ENCODE assay signal across 24 cellular contexts in the genomic region with DNA sequence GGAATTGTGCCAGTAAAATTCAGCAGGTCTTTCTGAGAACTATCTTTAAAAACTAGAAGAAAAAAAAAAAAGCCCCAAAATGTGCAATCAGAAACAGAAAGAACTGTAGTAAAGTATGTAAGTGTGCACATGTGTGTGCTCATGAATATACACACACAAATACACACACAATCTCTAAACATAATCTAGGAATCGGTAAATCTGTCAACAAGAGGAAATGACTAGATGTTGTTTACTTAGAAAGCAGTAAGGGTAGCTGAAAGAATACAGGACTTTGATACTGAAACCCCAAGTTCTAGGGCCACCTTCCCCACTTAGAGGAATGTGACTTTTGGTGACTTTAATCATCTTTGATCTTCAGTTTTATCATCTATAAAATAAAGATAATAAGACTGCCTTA. TPM values are rescaled to one million over a fixed set of nuclear protein-coding genes. Genes with fewer than 3 reads are reported as not detected.
DNase-seq lines count a peak whose midpoint lies in the region; ATAC-seq and TF ChIP-seq lines count a peak whose summit lies in the region.
"Had no signal": no experiment of that assay in that cellular context is flagged by ENCODE, and none has a peak within 500 bp of the region (broad histone marks: within the 10 kb centered on the region; RNA-seq: fewer than 3 reads in every experiment).

No MANE protein-coding gene starts in this region.

- H3K9me2 ChIP-seq in PC-3 (replicated peaks; ENCODE audit: low read length) (no peaks in the 10 kb centered on the region), hepatocyte (replicated peaks; ENCODE audit: insufficient read depth) (no peaks in the 10 kb centered on the region)

- POLR2A ChIA-PET in PC-3 (lab: Charles Lee; ENCODE audit: unreplicated experiment), result interaction anchor here (0.7 kb wide), 1 partner anchor 174 kb away, joined by 4 read pairs; no protein-coding TSS in a partner anchor

- H3K4me3 ChIP-seq in PC-3 (ENCODE audit: low read length) (no peak overlapping the region), endodermal cell (ENCODE audit: low read length) (no peak overlapping the region), transverse colon (no peak overlapping the region), hepatocyte (no peak overlapping the region)
- H3K4me3 ChIP-seq: BLaER1, GM23338, HAP-1, Peyer's patch had no signal

- H3K79me2 ChIP-seq in PC-3 (ENCODE audit: low read length), result 0 out of 2 replicates have a peak, but pooled peaks cover 3% of the 10 kb centered on the region
- no peaks in the 10 kb centered on the region for H3K79me2 ChIP-seq in hepatocyte

- H3K4me2 ChIP-seq in PC-3 (ENCODE audit: low read length) (no peak overlapping the region), hepatocyte (no peak overlapping the region)
- H3K4me2 ChIP-seq: BLaER1, GM23338 had no signal

- DNase-seq in PC-3, result peak; percentile 33
- DNase-seq in T-helper 2 cell treated with Interferon-gamma antibody and Interleukin-4, amounts not matched to agents 5 μg/mL and 100 μg/mL, for 36 hours (ENCODE audit: low spot score), result no peak
- no peak for DNase-seq in endodermal cell
- DNase-seq in transverse colon, result no peak
- DNase-seq in hepatocyte (ENCODE audit: low spot score), result no peak
- DNase-seq: ACHN; Caco-2; CD4-positive, alpha-beta T cell; DMS 273 treated with DMSO at 0.1 percent for 48 hours; KG1; NCI-H1105; NCI-H2029 treated with DMSO at 0.1 percent for 48 hours; NCI-H345; NCI-H524; NCI-H774; NK-92 treated with Interleukin-12 subunit alpha and Interleukin-12 subunit beta, amount 100 ng/mL, for 24 hours; Peyer's patch had no signal

- H3K9me3 ChIP-seq in PC-3 (ENCODE audit: low read length) (no peaks in the 10 kb centered on the region), endodermal cell (ENCODE audit: control insufficient read depth, low read length) (no peaks in the 10 kb centered on the region), transverse colon (no peaks in the 10 kb centered on the region), hepatocyte (ENCODE audit: low read depth) (no peaks in the 10 kb centered on the region)
- H3K9me3 ChIP-seq: BLaER1, HAP-1, Peyer's patch had no signal

- intact Hi-C loops in PC-3 (cut with micrococcal nuclease), result loop anchor here (5.0 kb wide), 1 partner anchor 43 kb away; no protein-coding TSS in a partner anchor
- intact Hi-C loops in transverse colon (cut with DNase I; ENCODE audit: low total_unique reads), result no loop called here

- TF ChIP-seq CTCF in PC-3 (conservative IDR thresholded peaks at IDR 0.05; ENCODE audit: low read depth, low read length), result no peak
- TF ChIP-seq CTCF in endodermal cell (conservative IDR thresholded peaks at IDR 0.05), result no peak
- no peak for TF ChIP-seq CTCF in transverse colon (IDR thresholded peaks at IDR 0.05)
- no peak for TF ChIP-seq CTCF in hepatocyte (IDR thresholded peaks at IDR 0.05; ENCODE audit: poor library complexity)

- H3K9me3 Mint-ChIP-seq in T-helper 2 cell treated with Interferon-gamma antibody and Interleukin-4, amounts not matched to agents 5 μg/mL and 100 μg/mL, for 36 hours, result no peaks in the 10 kb centered on the region
- peaks cover 3% of the 10 kb centered on the region for H3K9me3 Mint-ChIP-seq in endodermal cell
- H3K9me3 Mint-ChIP-seq in stimulated activated memory B cell treated with anti-CD40 and anti-IgM and Interleukin-4, amounts not matched to agents 10 μg/mL and 1 μg/mL and 100 μg/mL, for 72 hours, result no peaks in the 10 kb centered on the region
- H3K9me3 Mint-ChIP-seq: CD4-positive, alpha-beta T cell; GM23338 had no signal

- H3F3A ChIP-seq in PC-3 (ENCODE audit: low read length, unreplicated experiment), result peaks cover 5% of the 10 kb centered on the region

- no peak for TF ChIP-seq POLR2A in transverse colon (IDR thresholded peaks at IDR 0.05)

- BruUV-seq in PC-3 (replicated peaks; lab: Mats Ljungman, UMichigan), result no TSS peak

- CTCF ChIA-PET in PC-3 (lab: Charles Lee), result no interaction called here

- H3K4me3 Mint-ChIP-seq in T-helper 2 cell treated with Interferon-gamma antibody and Interleukin-4, amounts not matched to agents 5 μg/mL and 100 μg/mL, for 36 hours, result no peak overlapping the region
- H3K4me3 Mint-ChIP-seq in endodermal cell, result no peak overlapping the region
- H3K4me3 Mint-ChIP-seq in stimulated activated memory B cell treated with anti-CD40 and anti-IgM and Interleukin-4, amounts not matched to agents 10 μg/mL and 1 μg/mL and 100 μg/mL, for 72 hours, result no peak overlapping the region
- H3K4me3 Mint-ChIP-seq: CD4-positive, alpha-beta T cell; GM23338 had no signal

- peaks cover 43% of the 10 kb centered on the region for H3K36me3 Mint-ChIP-seq in T-helper 2 cell treated with Interferon-gamma antibody and Interleukin-4, amounts not matched to agents 5 μg/mL and 100 μg/mL, for 36 hours (ENCODE audit: low read depth)
- H3K36me3 Mint-ChIP-seq in endodermal cell (ENCODE audit: low read depth), result peaks cover 41% of the 10 kb centered on the region
- H3K36me3 Mint-ChIP-seq in stimulated activated memory B cell treated with anti-CD40 and anti-IgM and Interleukin-4, amounts not matched to agents 10 μg/mL and 1 μg/mL and 100 μg/mL, for 72 hours, result peaks cover 52% of the 10 kb centered on the region

- no peak overlapping the region for H3K9ac ChIP-seq in PC-3 (ENCODE audit: low read length)
- no peak overlapping the region for H3K9ac ChIP-seq in endodermal cell (ENCODE audit: extremely low read depth, low read length, poor library complexity, severe bottlenecking)
- H3K9ac ChIP-seq: BLaER1 had no signal

- H3K4me1 ChIP-seq in PC-3 (ENCODE audit: insufficient read depth, low read length) (peaks cover 20% of the 10 kb centered on the region; the same call in 1 of the 2 replicates), endodermal cell (ENCODE audit: control insufficient read depth, insufficient read depth, low read length) (no peaks in the 10 kb centered on the region), transverse colon (peaks cover 0 to 22% (median 4%) of the 10 kb centered on the region in 4 donors), hepatocyte (ENCODE audit: insufficient read depth) (no peaks in the 10 kb centered on the region)
- H3K4me1 ChIP-seq: BLaER1 had no signal

- H3K4me1 Mint-ChIP-seq in T-helper 2 cell treated with Interferon-gamma antibody and Interleukin-4, amounts not matched to agents 5 μg/mL and 100 μg/mL, for 36 hours (ENCODE audit: low read depth), result peaks cover 31% of the 10 kb centered on the region
- peaks cover 22% of the 10 kb centered on the region for H3K4me1 Mint-ChIP-seq in endodermal cell
- H3K4me1 Mint-ChIP-seq in stimulated activated memory B cell treated with anti-CD40 and anti-IgM and Interleukin-4, amounts not matched to agents 10 μg/mL and 1 μg/mL and 100 μg/mL, for 72 hours, result no peaks in the 10 kb centered on the region

- H3K36me3 ChIP-seq in PC-3 (ENCODE audit: low read depth, low read length), result peaks cover 3% of the 10 kb centered on the region
- peaks cover 8% of the 10 kb centered on the region for H3K36me3 ChIP-seq in endodermal cell (ENCODE audit: control insufficient read depth, insufficient read depth, low read length)
- peaks cover 0 to 23% (median under 1%) of the 10 kb centered on the region in 4 donors for H3K36me3 ChIP-seq in transverse colon
- no peaks in the 10 kb centered on the region for H3K36me3 ChIP-seq in hepatocyte (replicated peaks; ENCODE audit: insufficient read depth, low read depth)

- H3K27ac Mint-ChIP-seq in T-helper 2 cell treated with Interferon-gamma antibody and Interleukin-4, amounts not matched to agents 5 μg/mL and 100 μg/mL, for 36 hours, result peak overlapping the region; percentile 49
- peak overlapping the region; percentile 55 for H3K27ac Mint-ChIP-seq in endodermal cell
- H3K27ac Mint-ChIP-seq in stimulated activated memory B cell treated with anti-CD40 and anti-IgM and Interleukin-4, amounts not matched to agents 10 μg/mL and 1 μg/mL and 100 μg/mL, for 72 hours, result no peak overlapping the region
- H3K27ac Mint-ChIP-seq: CD4-positive, alpha-beta T cell; GM23338 had no signal

- no peaks in the 10 kb centered on the region for H3K27me3 Mint-ChIP-seq in T-helper 2 cell treated with Interferon-gamma antibody and Interleukin-4, amounts not matched to agents 5 μg/mL and 100 μg/mL, for 36 hours (ENCODE audit: low read depth)
- no peaks in the 10 kb centered on the region for H3K27me3 Mint-ChIP-seq in endodermal cell (ENCODE audit: insufficient read depth)
- no peaks in the 10 kb centered on the region for H3K27me3 Mint-ChIP-seq in stimulated activated memory B cell treated with anti-CD40 and anti-IgM and Interleukin-4, amounts not matched to agents 10 μg/mL and 1 μg/mL and 100 μg/mL, for 72 hours
- H3K27me3 Mint-ChIP-seq: CD4-positive, alpha-beta T cell had no signal

- TF ChIP-seq EP300 in transverse colon (IDR thresholded peaks at IDR 0.05; ENCODE audit: low read depth), result no peak

- 83% methylated on average over 1 of the region's 1 CpG; no CpG with 5 or more reads in 1 of the 2 experiments for WGBS in endodermal cell (ENCODE audit: insufficient coverage in 1 of 2, insufficient read length in 1 of 2), 2 experiments
- WGBS in transverse colon (ENCODE audit: low coverage in 1 of 2), 2 donors, result 30 to 42% methylated on average over 1 of the region's 1 CpG
- 77% methylated on average over 1 of the region's 1 CpG for WGBS in hepatocyte (ENCODE audit: low lambda C conversion rate, missing lambda C conversion rate)

- H2AFZ ChIP-seq in PC-3 (ENCODE audit: low read length), result no peak overlapping the region
- no peak overlapping the region for H2AFZ ChIP-seq in hepatocyte
- H2AFZ ChIP-seq: GM23338 had no signal

- H3K27ac ChIP-seq in PC-3 (ENCODE audit: low read length) (no peak overlapping the region), endodermal cell (ENCODE audit: low read depth, low read length) (no peak overlapping the region), transverse colon (peak overlapping the region in 3 of 4 donors; percentile 27 to 36 (median 30)), hepatocyte (no peak overlapping the region)
- H3K27ac ChIP-seq: BLaER1, HL-60, Peyer's patch had no signal

- H4K20me1 ChIP-seq in PC-3 (ENCODE audit: low read length) (no peaks in the 10 kb centered on the region), hepatocyte (ENCODE audit: insufficient read depth, poor library complexity, severe bottlenecking) (no peaks in the 10 kb centered on the region)
- H4K20me1 ChIP-seq: BLaER1 had no signal

- ATAC-seq in PC-3 (no peak), GM21423 (IDR thresholded peaks at IDR 0.05; ENCODE audit: unreplicated experiment) (no peak)
- ATAC-seq in stimulated activated memory B cell treated with anti-CD40 and anti-IgM and Interleukin-4, amounts not matched to agents 10 μg/mL and 1 μg/mL and 100 μg/mL, for 72 hours, result no peak
- ATAC-seq: GM23338 had no signal

- no peaks in the 10 kb centered on the region for H3K27me3 ChIP-seq in PC-3 (ENCODE audit: low read length)
- no peaks in the 10 kb centered on the region for H3K27me3 ChIP-seq in endodermal cell (ENCODE audit: control insufficient read depth, insufficient read depth, low read length, poor library complexity, severe bottlenecking)
- H3K27me3 ChIP-seq in transverse colon, result no peaks in the 10 kb centered on the region
- no peaks in the 10 kb centered on the region for H3K27me3 ChIP-seq in hepatocyte
- H3K27me3 ChIP-seq: BLaER1, Peyer's patch had no signal

- in situ Hi-C loops in transverse colon (cut with MboI; ENCODE audit: low pct_ligation_motif_present in 1 of 4, low pct_unique_long_range_greater_than_20kb in 1 of 4, low sequenced_read_pairs in 3 of 4), result no loop called here

RNA-seq across cellular contexts. Expression of gene UEVLD, which starts 13.2 kb away (rescaled TPM):
- total RNA-seq in PC-3 (2014; rRNA removed) (15.6 and 22.2 TPM in 2 replicates), endodermal cell (10 to 100 TPM; 14.4 to 15.0 TPM), transverse colon (10 to 100 TPM; 11.2 to 40.3 (median 25.3) TPM), hepatocyte (26.0 and 33.0 TPM in 2 replicates)
- polyA plus RNA-seq in endodermal cell (2013, experiment 1 of 2), result 10.0 TPM
- 9.7 TPM for polyA plus RNA-seq in endodermal cell (2013, experiment 2 of 2)
- 11.5 and 11.8 TPM in 2 replicates for polyA plus RNA-seq in hepatocyte

RNA-seq across cellular contexts. Expression of gene MISFA, which starts 24.2 kb away (rescaled TPM):
- total RNA-seq in PC-3 (2014; rRNA removed), result 0.36 TPM in 1 of 2 replicates, not detected in the other
- 1 to 10 TPM; 5.3 to 6.0 TPM for total RNA-seq in endodermal cell
- polyA plus RNA-seq in endodermal cell (2013, experiment 1 of 2), result 2.9 TPM
- 2.6 TPM for polyA plus RNA-seq in endodermal cell (2013, experiment 2 of 2)
- 1 to 10 TPM in 1 of 4 donors, under 1 TPM in 1, not detected in 2; 0.40 to 2.0 TPM for total RNA-seq in transverse colon
- total RNA-seq in hepatocyte, result 1.8 TPM in 1 of 2 replicates, not detected in the other
- polyA plus RNA-seq in hepatocyte, result 2.0 and 3.2 TPM in 2 replicates
- total RNA-seq: G401, GM23338, Peyer's patch had no signal

RNA-seq across cellular contexts. Expression of gene TSG101, which starts 48.6 kb away (rescaled TPM):
- total RNA-seq in PC-3 (2014; rRNA removed) (42.2 and 46.9 TPM in 2 replicates), endodermal cell (10 to 100 TPM; 56.3 to 67.4 TPM), transverse colon (10 to 100 TPM; 32.2 to 95.8 (median 81.2) TPM), hepatocyte (78.6 and 136 TPM in 2 replicates)
- 79.9 TPM for polyA plus RNA-seq in endodermal cell (2013, experiment 1 of 2)
- polyA plus RNA-seq in endodermal cell (2013, experiment 2 of 2), result 78.1 TPM
- 105 and 113 TPM in 2 replicates for polyA plus RNA-seq in hepatocyte

RNA-seq across cellular contexts. Expression of gene SPTY2D1, which starts 58.8 kb away (rescaled TPM):
- total RNA-seq in PC-3 (2014; rRNA removed) (15.6 and 16.6 TPM in 2 replicates), endodermal cell (10 to 100 TPM; 19.3 to 22.9 TPM), transverse colon (10 to 100 TPM in 3 of 4 donors, 1 to 10 TPM in 1; 8.2 to 18.4 (median 16.4) TPM), hepatocyte (23.8 and 24.1 TPM in 2 replicates)
- polyA plus RNA-seq in endodermal cell (2013, experiment 1 of 2), result 12.4 TPM
- 15.0 TPM for polyA plus RNA-seq in endodermal cell (2013, experiment 2 of 2)
- polyA plus RNA-seq in hepatocyte, result 9.0 and 10.9 TPM in 2 replicates

Comparison
In these comparisons a context has a peak if more than half of its experiments do, and no peak if none do; other contexts are left out.
1. H3K27ac ChIP-seq: peak in transverse colon (3 of 4); none in PC-3 (single experiment), endodermal cell (single experiment) and hepatocyte (single experiment).